ENCODE assay signal across 12 cellular contexts in genomic region chr12:16788888-16789790, GRCh38.
DNase-seq lines count a peak whose midpoint lies in the region; ATAC-seq and TF ChIP-seq lines count a peak whose summit lies in the region.
"Had no signal": no experiment of that assay in that cellular context is flagged by ENCODE, and none has a peak within 500 bp of the region (broad histone marks: within the 10 kb centered on the region; RNA-seq: fewer than 3 reads in every experiment).

No MANE protein-coding gene starts in this region.

- H3K9me3 Mint-ChIP-seq in GM23338 = no peaks in the 10 kb centered on the region

- no peak overlapping the region for H3K4me3 ChIP-seq in GM23338
- no peak overlapping the region for H3K4me3 ChIP-seq in hepatocyte
- no peak overlapping the region for H3K4me3 ChIP-seq in aorta (ENCODE audit: low read length in 2 of 2)

- H3K27ac Mint-ChIP-seq in GM23338 = no peak overlapping the region
- H3K27ac Mint-ChIP-seq: CD8-positive, alpha-beta T cell had no signal

- no peaks in the 10 kb centered on the region for H3K27me3 Mint-ChIP-seq in GM23338 (ENCODE audit: insufficient read depth, low read depth, poor library complexity)

- H4K20me1 ChIP-seq in GM23338 (replicated peaks; ENCODE audit: insufficient read depth) (no peaks in the 10 kb centered on the region), hepatocyte (ENCODE audit: insufficient read depth, poor library complexity, severe bottlenecking) (no peaks in the 10 kb centered on the region)

- no peak overlapping the region for H3K4me3 Mint-ChIP-seq in GM23338
- H3K4me3 Mint-ChIP-seq: CD8-positive, alpha-beta T cell had no signal

- H3K79me2 ChIP-seq in GM23338 (replicated peaks; ENCODE audit: insufficient read depth) (no peaks in the 10 kb centered on the region), hepatocyte (no peaks in the 10 kb centered on the region)

- H3K4me1 Mint-ChIP-seq in GM23338 = peaks cover 23% of the 10 kb centered on the region

- H3K4me2 ChIP-seq in GM23338 = no peak overlapping the region
- no peak overlapping the region for H3K4me2 ChIP-seq in hepatocyte

- no peak overlapping the region for H2AFZ ChIP-seq in GM23338
- H2AFZ ChIP-seq in hepatocyte = no peak overlapping the region

- H3F3A ChIP-seq in GM23338 (replicated peaks; ENCODE audit: low read depth) = no peaks in the 10 kb centered on the region

- DNase-seq in GM23338 (ENCODE audit: low spot score) = peak; percentile 55
- DNase-seq in iPS-NIHi7 (ENCODE audit: extremely low spot score) = peak; percentile 15
- DNase-seq in hepatocyte (ENCODE audit: low spot score) = no peak
- DNase-seq in aorta = no peak
- DNase-seq in kidney glomerular epithelial cell (lab: John Stamatoyannopoulos, UW) = no peak
- no peak for DNase-seq in cerebellar cortex (ENCODE audit: low spot score)
- DNase-seq: amniotic stem cell; CD8-positive, alpha-beta T cell; islet precursor cell had no signal

- H3K9me2 ChIP-seq in GM23338 (ENCODE audit: insufficient read depth) = peaks cover 5% of the 10 kb centered on the region
- H3K9me2 ChIP-seq in hepatocyte (replicated peaks; ENCODE audit: insufficient read depth) = no peaks in the 10 kb centered on the region

- 78% methylated on average over 12 of the region's 12 CpGs for WGBS in hepatocyte (ENCODE audit: low lambda C conversion rate, missing lambda C conversion rate)
- 27 to 47% methylated on average over 12 of the region's 12 CpGs for WGBS in aorta, 2 donors

- H3K36me3 ChIP-seq in GM23338 (ENCODE audit: insufficient read depth) (no peaks in the 10 kb centered on the region), hepatocyte (replicated peaks; ENCODE audit: insufficient read depth, low read depth) (no peaks in the 10 kb centered on the region), aorta (ENCODE audit: control insufficient read depth in 1 of 2, insufficient read depth in 2 of 2, low read length in 1 of 2) (no peaks in the 10 kb centered on the region)

- TF ChIP-seq CTCF in GM23338 (conservative IDR thresholded peaks at IDR 0.05; ENCODE audit: low read depth in 2 of 2) (no peak), hepatocyte (IDR thresholded peaks at IDR 0.05; ENCODE audit: poor library complexity) (no peak)

- H3K4me1 ChIP-seq in GM23338 (ENCODE audit: insufficient read depth) (peaks cover 17% of the 10 kb centered on the region), hepatocyte (ENCODE audit: insufficient read depth) (no peaks in the 10 kb centered on the region), aorta (ENCODE audit: control insufficient read depth in 1 of 2, insufficient read depth in 2 of 2, low read length in 2 of 2) (no peaks in the 10 kb centered on the region)

- no peaks in the 10 kb centered on the region for H3K36me3 Mint-ChIP-seq in GM23338 (ENCODE audit: low read depth)
- H3K36me3 Mint-ChIP-seq: CD8-positive, alpha-beta T cell had no signal

- H3K27ac ChIP-seq in GM23338 (ENCODE audit: low read depth) (no peak overlapping the region), hepatocyte (no peak overlapping the region), aorta (ENCODE audit: low read depth in 1 of 2, low read length in 2 of 2) (no peak overlapping the region)

- intact Hi-C loops in aorta (cut with DNase I) = no loop called here

- no peaks in the 10 kb centered on the region for H3K27me3 ChIP-seq in GM23338 (ENCODE audit: insufficient read depth)
- H3K27me3 ChIP-seq in hepatocyte = no peaks in the 10 kb centered on the region
- no peaks in the 10 kb centered on the region for H3K27me3 ChIP-seq in aorta (ENCODE audit: control insufficient read depth in 1 of 2, insufficient read depth in 2 of 2, low read length in 1 of 2)

- ATAC-seq in GM18867 (IDR thresholded peaks at IDR 0.05; ENCODE audit: unreplicated experiment) = peak; percentile 79
- ATAC-seq in GM23338 = peak; percentile 64
- peak; percentile 78 for ATAC-seq in HG03354 (IDR thresholded peaks at IDR 0.05; ENCODE audit: poor library complexity, severe bottlenecking, unreplicated experiment)
- no peak for ATAC-seq in aorta (ENCODE audit: low FRiP score)
- ATAC-seq: activated CD4-positive, CD25-positive, alpha-beta regulatory T cell treated with anti-CD3 and anti-CD28 coated beads, Interleukin-2, amount 50 U/mL, for 24 hours; CD8-positive, alpha-beta T cell had no signal

- no peaks in the 10 kb centered on the region for H3K9me3 ChIP-seq in hepatocyte (ENCODE audit: low read depth)
- H3K9me3 ChIP-seq in aorta (ENCODE audit: control insufficient read depth, low read length) = no peaks in the 10 kb centered on the region

TF ChIP-seq in GM23338, 12 proteins besides CTCF, POLR2A, EP300 and RAD21 (continues in another document):
- no peak for TF ChIP-seq POLR2AphosphoS5 (IDR thresholded peaks at IDR 0.05; ENCODE audit: low read depth)
- TF ChIP-seq ZNF114 (CRISPR knock-in tag; IDR thresholded peaks at IDR 0.05) = no peak
- TF ChIP-seq EZH2phosphoT487 (IDR thresholded peaks at IDR 0.05; ENCODE audit: unreplicated experiment) = no peak
- TF ChIP-seq CREB1 (CRISPR knock-in tag; IDR thresholded peaks at IDR 0.05; ENCODE audit: low read depth) = no peak
- no peak for TF ChIP-seq ETS1 (IDR thresholded peaks at IDR 0.05)
- no peak for TF ChIP-seq EZH2 (IDR thresholded peaks at IDR 0.05; ENCODE audit: low read depth, unreplicated experiment)
- no peak for TF ChIP-seq STAT1 (IDR thresholded peaks at IDR 0.05; ENCODE audit: unreplicated experiment)
- no peak for TF ChIP-seq ZNF462 (CRISPR knock-in tag; IDR thresholded peaks at IDR 0.05)
- peak; percentile 40; the same call in 1 of the 2 replicates for TF ChIP-seq ZNF331 (CRISPR knock-in tag; IDR thresholded peaks at IDR 0.05; ENCODE audit: low read depth)

Comparison
In these comparisons a context has a peak if more than half of its experiments do, and no peak if none do; other contexts are left out.
1. DNase-seq: peak in GM23338 (single experiment) and iPS-NIHi7 (single experiment); none in hepatocyte (single experiment), aorta (0 of 2), kidney glomerular epithelial cell (single experiment) and cerebellar cortex (single experiment).